1 cellular context compared by ENCODE assay signal in genomic region chr4:183111452-183111885, GRCh38.
TF ChIP-seq lines count a peak whose summit lies in the region.

No MANE protein-coding gene starts in this region.

TF ChIP-seq in HepG2, 621 proteins besides CTCF, POLR2A, EP300 and RAD21 (continued from another document and continues in another):
- TF ChIP-seq MLX (CRISPR knock-in tag; IDR thresholded peaks at IDR 0.05) (no peak), POGZ (CRISPR knock-in tag; IDR thresholded peaks at IDR 0.05) (0 out of 2 replicates have a peak, but pooled peaks have one; percentile 29), HOXD1 (CRISPR knock-in tag; IDR thresholded peaks at IDR 0.05) (no peak), ZNF318 (CRISPR knock-in tag; IDR thresholded peaks at IDR 0.05) (no peak), ZNF382 (CRISPR knock-in tag; IDR thresholded peaks at IDR 0.05; ENCODE audit: borderline replicate concordance) (no peak), MIXL1 (CRISPR knock-in tag; IDR thresholded peaks at IDR 0.05) (0 out of 2 replicates have a peak, but pooled peaks have one; percentile 42), RELA (CRISPR knock-in tag; IDR thresholded peaks at IDR 0.05) (no peak), NCOA2 (CRISPR knock-in tag; IDR thresholded peaks at IDR 0.05) (peak; percentile 86), ZNF274 (CRISPR knock-in tag; IDR thresholded peaks at IDR 0.05) (0 out of 2 replicates have a peak, but pooled peaks have one; percentile 53), NKX3-1 (CRISPR knock-in tag; IDR thresholded peaks at IDR 0.05) (no peak), ZBTB8A (CRISPR knock-in tag; IDR thresholded peaks at IDR 0.05; ENCODE audit: borderline replicate concordance, low read depth) (no peak), ZNF772 (CRISPR knock-in tag; IDR thresholded peaks at IDR 0.05) (no peak), ZNF841 (CRISPR knock-in tag; IDR thresholded peaks at IDR 0.05; ENCODE audit: borderline replicate concordance) (no peak), NPAS2 (CRISPR knock-in tag; IDR thresholded peaks at IDR 0.05; ENCODE audit: borderline replicate concordance) (no peak), ZGPAT (CRISPR knock-in tag; IDR thresholded peaks at IDR 0.05) (peak; percentile 43; the same call in 1 of the 2 replicates), ZNF354B (CRISPR knock-in tag; IDR thresholded peaks at IDR 0.05) (no peak), GLMP (CRISPR knock-in tag; IDR thresholded peaks at IDR 0.05; ENCODE audit: borderline replicate concordance) (no peak), ZFP1 (CRISPR knock-in tag; IDR thresholded peaks at IDR 0.05) (peak; percentile 49; the same call in 1 of the 2 replicates), TFAP4 (IDR thresholded peaks at IDR 0.05; ENCODE audit: borderline replicate concordance, low read depth) (peak; percentile 87; the same call in 1 of the 2 replicates), RERE (CRISPR knock-in tag; IDR thresholded peaks at IDR 0.05; ENCODE audit: low read depth) (peak; percentile 76), PHF21A (CRISPR knock-in tag; IDR thresholded peaks at IDR 0.05) (peak; percentile 66), MLLT10 (CRISPR knock-in tag; IDR thresholded peaks at IDR 0.05) (no peak), ZBTB46 (CRISPR knock-in tag; IDR thresholded peaks at IDR 0.05; ENCODE audit: borderline replicate concordance) (no peak), MYPOP (CRISPR knock-in tag; IDR thresholded peaks at IDR 0.05) (no peak), ZNF280B (CRISPR knock-in tag; IDR thresholded peaks at IDR 0.05; ENCODE audit: borderline replicate concordance) (no peak), KDM1A (CRISPR knock-in tag; IDR thresholded peaks at IDR 0.05) (no peak), ATF2 (CRISPR knock-in tag; IDR thresholded peaks at IDR 0.05) (peak; percentile 60), ISX (CRISPR knock-in tag; conservative IDR thresholded peaks at IDR 0.05) (no peak), ZNF740 (CRISPR knock-in tag; IDR thresholded peaks at IDR 0.05) (no peak)
